ENCODE assay signal across 1 cellular context in the genomic region with DNA sequence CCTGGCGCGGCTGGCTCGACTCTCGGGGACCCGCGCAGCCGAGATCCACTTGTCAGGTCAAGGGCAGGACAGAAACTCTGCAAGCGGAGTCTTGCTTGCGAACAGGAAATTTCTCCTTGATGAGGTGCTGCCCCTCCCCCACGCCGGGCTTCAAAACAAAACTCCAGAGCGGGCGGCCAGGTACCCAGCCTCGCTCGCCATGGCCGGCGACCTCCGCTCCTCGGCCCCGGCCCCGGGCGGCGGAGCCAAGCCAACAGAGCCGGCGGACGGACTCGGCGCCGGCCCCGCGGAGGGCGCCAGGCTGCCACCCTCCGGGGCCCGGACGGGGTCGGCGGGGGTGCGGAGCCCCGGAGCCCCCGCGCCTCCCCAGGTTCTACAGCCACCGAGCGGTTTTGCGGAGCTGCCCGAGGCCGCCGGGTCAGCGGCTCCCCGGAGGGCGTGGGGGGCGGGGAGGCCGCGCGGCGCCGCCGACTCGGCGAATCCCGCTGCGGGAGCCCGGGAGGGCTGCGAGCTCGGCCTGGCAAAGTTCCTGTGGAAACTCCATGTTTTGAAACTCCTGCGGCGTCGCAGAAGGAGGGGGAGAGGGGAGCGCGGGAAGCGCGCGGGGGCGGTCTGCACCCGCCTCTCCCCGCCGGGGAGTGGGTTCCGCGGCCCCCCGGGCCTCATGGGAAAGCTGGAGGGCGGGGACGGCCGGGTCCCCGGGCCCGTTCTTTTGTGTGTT.
TF ChIP-seq lines count a peak whose summit lies in the region.

No MANE protein-coding gene starts in this region.

TF ChIP-seq in K562, 482 proteins besides CTCF, POLR2A, EP300 and RAD21 (continued from another document and continues in another):
- TF ChIP-seq ZNF318 (IDR thresholded peaks at IDR 0.05; ENCODE audit: borderline replicate concordance in 1 of 2, low read depth in 1 of 2) (no peak), NFE2L1 (tag; IDR thresholded peaks at IDR 0.05; ENCODE audit: borderline replicate concordance, low read depth) (no peak), MAZ (CRISPR knock-in tag; conservative IDR thresholded peaks at IDR 0.05 in 1 of 2, IDR thresholded peaks at IDR 0.05 in 1 of 2) (0 out of 4 replicates have a peak, but pooled peaks of 1 of the 2 experiments have one; percentile 21), EP400 (IDR thresholded peaks at IDR 0.05) (peak; percentile 26; the same call in 1 of the 2 replicates), ZNF184 (CRISPR knock-in tag; IDR thresholded peaks at IDR 0.05) (no peak), PHF21A (IDR thresholded peaks at IDR 0.05; ENCODE audit: borderline replicate concordance, low read depth) (no peak), E2F8 (IDR thresholded peaks at IDR 0.05; ENCODE audit: low read depth, partially characterized antibody) (peak; percentile 38), MTF1 (CRISPR knock-in tag; IDR thresholded peaks at IDR 0.05; ENCODE audit: borderline replicate concordance) (no peak), BRD4 (IDR thresholded peaks at IDR 0.05) (0 out of 2 replicates have a peak, but pooled peaks have one; percentile 44), PYGO2 (tag; IDR thresholded peaks at IDR 0.05) (no peak), WHSC1 (IDR thresholded peaks at IDR 0.05; ENCODE audit: low read length) (no peak), ZNF134 (CRISPR knock-in tag; conservative IDR thresholded peaks at IDR 0.05) (no peak), SREBF2 (CRISPR knock-in tag; IDR thresholded peaks at IDR 0.05) (no peak), ARID4B (CRISPR knock-in tag; IDR thresholded peaks at IDR 0.05) (peak; percentile 23; the same call in 1 of the 2 replicates), CCNT2 (IDR thresholded peaks at IDR 0.05; ENCODE audit: borderline replicate concordance, extremely low read depth, insufficient read length, low read depth, low read length) (peak; percentile 81), TAF7 (tag; IDR thresholded peaks at IDR 0.05) (no peak), ARID1B (IDR thresholded peaks at IDR 0.05) (0 out of 2 replicates have a peak, but pooled peaks have one; percentile 6), UBTF (IDR thresholded peaks at IDR 0.05; ENCODE audit: borderline replicate concordance in 1 of 2, low read depth in 2 of 2, low read length in 2 of 2) (peak; percentile 38 to 48; a peak in 2 of 4 replicates), TOE1 (IDR thresholded peaks at IDR 0.05; ENCODE audit: borderline replicate concordance) (no peak), TOE1 (CRISPR knock-in tag; IDR thresholded peaks at IDR 0.05; ENCODE audit: borderline replicate concordance, low read depth) (no peak), E2F6 (IDR thresholded peaks at IDR 0.05; ENCODE audit: borderline replicate concordance in 1 of 2, extremely low read depth in 1 of 2, insufficient read depth in 1 of 2, insufficient read length in 1 of 2, low read depth in 1 of 2, low read length in 1 of 2, poor library complexity in 1 of 2, severe bottlenecking in 1 of 2) (peak; percentile 22 to 87), HNRNPL (IDR thresholded peaks at IDR 0.05; ENCODE audit: low read depth, low read length) (no peak), ZSCAN32 (CRISPR knock-in tag; IDR thresholded peaks at IDR 0.05) (no peak), ZNF165 (CRISPR knock-in tag; IDR thresholded peaks at IDR 0.05; ENCODE audit: borderline replicate concordance) (no peak), ZNF175 (CRISPR knock-in tag; IDR thresholded peaks at IDR 0.05; ENCODE audit: low read depth) (no peak), FUS (optimal IDR thresholded peaks at IDR 0.05; ENCODE audit: low read depth, low read length) (peak; percentile 18), ZNF511 (CRISPR knock-in tag; IDR thresholded peaks at IDR 0.05) (no peak), NR4A1 (CRISPR knock-in tag; IDR thresholded peaks at IDR 0.05) (no peak), NR4A1 (tag; IDR thresholded peaks at IDR 0.05) (no peak), EGR1 (conservative IDR thresholded peaks at IDR 0.05) (peak; percentile 88), L3MBTL2 (IDR thresholded peaks at IDR 0.05) (peak; percentile 18), FOSL1 (tag; conservative IDR thresholded peaks at IDR 0.05) (peak; percentile 81), ZNF77 (CRISPR knock-in tag; IDR thresholded peaks at IDR 0.05) (no peak)
- TF ChIP-seq, protein P1, sequence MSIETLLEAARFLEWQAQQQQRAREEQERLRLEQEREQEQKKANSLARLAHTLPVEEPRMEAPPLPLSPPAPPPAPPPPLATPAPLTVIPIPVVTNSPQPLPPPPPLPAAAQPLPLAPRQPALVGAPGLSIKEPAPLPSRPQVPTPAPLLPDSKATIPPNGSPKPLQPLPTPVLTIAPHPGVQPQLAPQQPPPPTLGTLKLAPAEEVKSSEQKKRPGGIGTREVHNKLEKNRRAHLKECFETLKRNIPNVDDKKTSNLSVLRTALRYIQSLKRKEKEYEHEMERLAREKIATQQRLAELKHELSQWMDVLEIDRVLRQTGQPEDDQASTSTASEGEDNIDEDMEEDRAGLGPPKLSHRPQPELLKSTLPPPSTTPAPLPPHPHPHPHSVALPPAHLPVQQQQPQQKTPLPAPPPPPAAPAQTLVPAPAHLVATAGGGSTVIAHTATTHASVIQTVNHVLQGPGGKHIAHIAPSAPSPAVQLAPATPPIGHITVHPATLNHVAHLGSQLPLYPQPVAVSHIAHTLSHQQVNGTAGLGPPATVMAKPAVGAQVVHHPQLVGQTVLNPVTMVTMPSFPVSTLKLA (conservative IDR thresholded peaks at IDR 0.05): 0 out of 4 replicates have a peak, but pooled peaks of 1 of the 2 experiments have one; percentile 23
